In the genomic region with DNA sequence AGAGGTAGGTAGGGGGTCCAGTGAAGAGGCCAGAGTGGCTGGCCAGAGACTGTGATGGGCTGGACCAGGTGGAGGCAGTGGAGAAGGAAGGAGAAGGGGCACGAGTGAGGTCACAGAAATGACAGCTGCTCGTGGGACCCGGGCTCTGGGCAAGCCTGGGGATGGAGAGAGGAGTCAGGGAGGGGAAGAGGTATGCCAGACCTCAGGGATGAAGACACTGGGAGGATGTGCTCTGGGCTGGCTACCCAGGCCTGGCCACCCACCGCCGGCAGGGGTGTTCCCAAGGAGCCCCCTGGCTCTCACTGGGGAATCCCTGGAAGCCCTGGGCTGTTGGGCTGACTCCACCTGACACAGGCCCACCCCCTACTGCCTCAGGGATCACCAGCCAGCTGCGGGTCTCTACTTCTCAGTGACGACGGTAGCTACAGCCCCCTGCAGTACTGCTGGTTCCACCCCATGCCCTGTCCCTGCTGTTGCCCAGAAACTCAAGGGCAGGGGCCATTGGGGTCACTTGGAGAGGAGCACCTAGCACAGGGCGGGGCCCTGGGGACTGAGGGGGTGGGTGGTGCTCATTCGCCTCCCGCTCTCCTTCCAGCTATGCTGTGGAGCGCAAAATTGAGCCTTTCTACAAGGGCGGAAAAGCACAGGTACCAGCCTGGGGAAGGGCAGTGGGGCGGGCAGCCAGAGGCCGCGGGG, we compare ENCODE assay signal across 17 cellular contexts. TPM values are rescaled to one million over a fixed set of nuclear protein-coding genes. Genes with fewer than 3 reads are reported as not detected.
DNase-seq lines count a peak whose midpoint lies in the region; ATAC-seq, FAIRE-seq and TF ChIP-seq lines count a peak whose summit lies in the region.
"Had no signal": no experiment of that assay in that cellular context is flagged by ENCODE, and none has a peak within 500 bp of the region (broad histone marks: within the 10 kb centered on the region; RNA-seq: fewer than 3 reads in every experiment).

No MANE protein-coding gene starts in this region.

- H3K36me3 Mint-ChIP-seq in activated CD4-positive, alpha-beta T cell treated with anti-CD3 and anti-CD28 coated beads, Interleukin-2, amount 10 ng/mL, durations not matched to agents 7 days and 5 days (ENCODE audit: low read depth), result peaks cover 7% of the 10 kb centered on the region
- H3K36me3 Mint-ChIP-seq in astrocyte (ENCODE audit: low read depth, unreplicated experiment) (peaks cover 6% of the 10 kb centered on the region), Caco-2 (ENCODE audit: insufficient read depth, unreplicated experiment) (peaks cover 26% of the 10 kb centered on the region)

- peak overlapping the region; percentile 62 for H3K27ac Mint-ChIP-seq in activated CD4-positive, alpha-beta T cell treated with anti-CD3 and anti-CD28 coated beads, Interleukin-2, amount 10 ng/mL, durations not matched to agents 7 days and 5 days
- H3K27ac Mint-ChIP-seq in astrocyte (ENCODE audit: unreplicated experiment) (no peak overlapping the region), Caco-2 (ENCODE audit: unreplicated experiment) (no peak overlapping the region)

- H3K4me1 ChIP-seq in Karpas-422 (ENCODE audit: low read length) (peaks cover 21% of the 10 kb centered on the region), astrocyte (ENCODE audit: insufficient read depth, low read length) (peaks cover 11% of the 10 kb centered on the region), osteoblast (ENCODE audit: insufficient read depth, low read length) (peaks cover 10% of the 10 kb centered on the region), Caco-2 (no peaks in the 10 kb centered on the region)

- POLR2A ChIA-PET in activated CD4-positive, alpha-beta T cell treated with anti-CD3 and anti-CD28 coated beads, Interleukin-2, amount 10 ng/mL, durations not matched to agents 7 days and 5 days (lab: Charles Lee), result no interaction called here
- POLR2A ChIA-PET in Caco-2 (lab: Charles Lee), result no interaction called here

- peak overlapping the region; percentile 94; the same call in 1 of the 2 replicates for H3K4me3 ChIP-seq in Karpas-422 (ENCODE audit: low read length)
- no peak overlapping the region for H3K4me3 ChIP-seq in astrocyte (ENCODE audit: insufficient read depth, low read depth, low read length)
- H3K4me3 ChIP-seq in osteoblast (ENCODE audit: insufficient read depth, low read length), result no peak overlapping the region
- no peak overlapping the region for H3K4me3 ChIP-seq in Caco-2 (ENCODE audit: low read depth, low read length)

- H3K27ac ChIP-seq in Karpas-422 (ENCODE audit: low read length) (no peak overlapping the region), astrocyte (ENCODE audit: low read depth, low read length) (no peak overlapping the region), osteoblast (ENCODE audit: low read depth, low read length) (no peak overlapping the region)
- H3K27ac ChIP-seq: lower lobe of right lung, SK-N-MC, upper lobe of right lung had no signal

- no peaks in the 10 kb centered on the region for H3K27me3 Mint-ChIP-seq in activated CD4-positive, alpha-beta T cell treated with anti-CD3 and anti-CD28 coated beads, Interleukin-2, amount 10 ng/mL, durations not matched to agents 7 days and 5 days
- H3K27me3 Mint-ChIP-seq in astrocyte (ENCODE audit: low read depth, unreplicated experiment) (no peaks in the 10 kb centered on the region), Caco-2 (ENCODE audit: insufficient read depth, unreplicated experiment) (no peaks in the 10 kb centered on the region)
- H3K27me3 Mint-ChIP-seq: activated naive CD8-positive, alpha-beta T cell treated with anti-CD3 and anti-CD28 coated beads, Interleukin-2, amount 10 ng/mL, durations not matched to agents 7 days and 5 days had no signal

- peaks cover 21% of the 10 kb centered on the region for H3K4me1 Mint-ChIP-seq in activated CD4-positive, alpha-beta T cell treated with anti-CD3 and anti-CD28 coated beads, Interleukin-2, amount 10 ng/mL, durations not matched to agents 7 days and 5 days
- H3K4me1 Mint-ChIP-seq in astrocyte (ENCODE audit: low read depth, unreplicated experiment), result peaks cover 11% of the 10 kb centered on the region
- H3K4me1 Mint-ChIP-seq in Caco-2 (ENCODE audit: low read depth, unreplicated experiment), result peaks cover 9% of the 10 kb centered on the region

- H4K20me1 ChIP-seq in Karpas-422 (ENCODE audit: insufficient read depth, low read depth, low read length), result no peaks in the 10 kb centered on the region; the same call in 1 of the 2 replicates
- peaks cover 22% of the 10 kb centered on the region for H4K20me1 ChIP-seq in astrocyte (ENCODE audit: insufficient read depth, low read length)
- H4K20me1 ChIP-seq in osteoblast (ENCODE audit: insufficient read depth, low read length), result peaks cover 5% of the 10 kb centered on the region

- peak overlapping the region; percentile 48 for H3K4me3 Mint-ChIP-seq in activated CD4-positive, alpha-beta T cell treated with anti-CD3 and anti-CD28 coated beads, Interleukin-2, amount 10 ng/mL, durations not matched to agents 7 days and 5 days
- peak overlapping the region; percentile 93 for H3K4me3 Mint-ChIP-seq in astrocyte (ENCODE audit: unreplicated experiment)
- no peak overlapping the region for H3K4me3 Mint-ChIP-seq in Caco-2 (ENCODE audit: unreplicated experiment)

- no peaks in the 10 kb centered on the region for H3K27me3 ChIP-seq in Karpas-422 (ENCODE audit: low read length)
- H3K27me3 ChIP-seq in astrocyte (ENCODE audit: insufficient read depth, low read length), result no peaks in the 10 kb centered on the region
- no peaks in the 10 kb centered on the region for H3K27me3 ChIP-seq in osteoblast (ENCODE audit: insufficient read depth, low read length)
- H3K27me3 ChIP-seq in Caco-2 (replicated peaks; ENCODE audit: control insufficient read depth, insufficient read depth, low read length), result no peaks in the 10 kb centered on the region

- H3K9ac ChIP-seq in Karpas-422 (ENCODE audit: low read length) (peak overlapping the region; percentile 100), astrocyte (ENCODE audit: low read length) (no peak overlapping the region)

- no peaks in the 10 kb centered on the region for H3K9me2 ChIP-seq in Karpas-422 (replicated peaks; ENCODE audit: insufficient read depth, low read length)

- H3K79me2 ChIP-seq in Karpas-422 (ENCODE audit: low read length), result peaks cover 29% of the 10 kb centered on the region
- H3K79me2 ChIP-seq in astrocyte (ENCODE audit: insufficient read depth, low read length), result peaks cover 35% of the 10 kb centered on the region
- H3K79me2 ChIP-seq in osteoblast (ENCODE audit: insufficient read depth, low read length), result peaks cover 26% of the 10 kb centered on the region

- ATAC-seq in GM18519 (IDR thresholded peaks at IDR 0.05; ENCODE audit: low FRiP score, unreplicated experiment), result no peak
- ATAC-seq: lower lobe of right lung, upper lobe of right lung had no signal

- BruUV-seq in Caco-2 (replicated peaks; lab: Mats Ljungman, UMichigan), result no TSS peak

- intact Hi-C loops in Caco-2 (cut with micrococcal nuclease; ENCODE audit: unreplicated experiment), result no loop called here

- no peaks in the 10 kb centered on the region for H3K9me3 ChIP-seq in Karpas-422 (ENCODE audit: low read length)
- no peaks in the 10 kb centered on the region for H3K9me3 ChIP-seq in astrocyte (ENCODE audit: insufficient read depth, low read depth, low read length)
- H3K9me3 ChIP-seq in osteoblast (ENCODE audit: low read depth, low read length), result no peaks in the 10 kb centered on the region
- H3K9me3 ChIP-seq in Caco-2, result no peaks in the 10 kb centered on the region
- H3K9me3 ChIP-seq: esophagus muscularis mucosa, lower lobe of right lung, upper lobe of right lung had no signal

- no peak for DNase-seq in activated CD4-positive, alpha-beta T cell treated with anti-CD3 and anti-CD28 coated beads, Interleukin-2, amount 10 ng/mL, durations not matched to agents 7 days and 5 days
- DNase-seq in activated CD4-positive, alpha-beta T cell treated with anti-CD3 and anti-CD28 coated beads for 1 hour, result no peak
- DNase-seq in Karpas-422 (no peak), astrocyte (ENCODE audit: low read depth) (no peak), osteoblast (ENCODE audit: insufficient read length, low spot score, missing footprints) (peak; percentile 87), hepatic stellate cell (ENCODE audit: low spot score) (no peak), Caco-2 (no peak)
- DNase-seq: ACHN; activated naive CD8-positive, alpha-beta T cell treated with anti-CD3 and anti-CD28 coated beads, Interleukin-2, amount 10 ng/mL, durations not matched to agents 7 days and 5 days; IMR-90; lower lobe of right lung; NCI-H187 treated with DMSO at 0.1 percent for 48 hours; occipital lobe; upper lobe of right lung had no signal

- TF ChIP-seq CTCF in astrocyte (IDR thresholded peaks at IDR 0.05; ENCODE audit: insufficient read depth, low read depth, low read length) (no peak), osteoblast (IDR thresholded peaks at IDR 0.05; ENCODE audit: extremely low read depth, low read depth, low read length) (no peak), Caco-2 (IDR thresholded peaks at IDR 0.05; ENCODE audit: insufficient read depth in 1 of 2, low read depth in 1 of 2, low read length in 1 of 2, severe bottlenecking in 1 of 2, unreplicated experiment in 1 of 2) (no peak)

- CTCF ChIA-PET in activated CD4-positive, alpha-beta T cell treated with anti-CD3 and anti-CD28 coated beads, Interleukin-2, amount 10 ng/mL, durations not matched to agents 7 days and 5 days (lab: Charles Lee), result no interaction called here
- CTCF ChIA-PET in Caco-2 (lab: Charles Lee), result no interaction called here

- H3K4me2 ChIP-seq in Karpas-422 (ENCODE audit: low read depth, low read length, poor library complexity, severe bottlenecking) (peak overlapping the region; percentile 97), astrocyte (ENCODE audit: low read length) (no peak overlapping the region), osteoblast (ENCODE audit: insufficient read depth, low read length) (no peak overlapping the region)

- no peak for FAIRE-seq in astrocyte (lab: Jason Lieb, UNC)

- no peaks in the 10 kb centered on the region for H3K9me3 Mint-ChIP-seq in activated CD4-positive, alpha-beta T cell treated with anti-CD3 and anti-CD28 coated beads, Interleukin-2, amount 10 ng/mL, durations not matched to agents 7 days and 5 days
- no peaks in the 10 kb centered on the region for H3K9me3 Mint-ChIP-seq in astrocyte (ENCODE audit: unreplicated experiment)
- H3K9me3 Mint-ChIP-seq in Caco-2 (ENCODE audit: unreplicated experiment), result no peaks in the 10 kb centered on the region
- H3K9me3 Mint-ChIP-seq: activated naive CD8-positive, alpha-beta T cell treated with anti-CD3 and anti-CD28 coated beads, Interleukin-2, amount 10 ng/mL, durations not matched to agents 7 days and 5 days had no signal

- H3K36me3 ChIP-seq in Karpas-422 (ENCODE audit: insufficient read depth, low read length) (peaks cover 2% of the 10 kb centered on the region; the same call in 1 of the 2 replicates), astrocyte (ENCODE audit: insufficient read depth, low read length) (peaks cover 7% of the 10 kb centered on the region), osteoblast (ENCODE audit: insufficient read depth, low read length) (peaks cover 26% of the 10 kb centered on the region), Caco-2 (ENCODE audit: control insufficient read depth, insufficient read depth, low read length) (no peaks in the 10 kb centered on the region; the same call in 1 of the 2 replicates)

- H2AFZ ChIP-seq in Karpas-422 (ENCODE audit: low read length) (no peak overlapping the region), astrocyte (ENCODE audit: low read depth, low read length) (no peak overlapping the region), osteoblast (ENCODE audit: low read length) (no peak overlapping the region)

RNA-seq across cellular contexts. Expression of a gene that starts 1.8 kb away (rescaled TPM):
- total RNA-seq in activated CD4-positive, alpha-beta T cell treated with anti-CD3 and anti-CD28 coated beads, Interleukin-2, amount 10 ng/mL, durations not matched to agents 7 days and 5 days, result 10 to 100 TPM; 26.1 to 27.0 TPM
- 25.4 and 48.6 TPM in 2 replicates for total RNA-seq in Karpas-422 (2014; rRNA removed; shearing (Covaris generic); ENCODE audit: low replicate concordance)
- 24.4 and 28.5 TPM in 2 replicates for total RNA-seq in astrocyte
- total RNA-seq in osteoblast, result 22.4 and 26.1 TPM in 2 replicates
- total RNA-seq in Caco-2 (2022), result 34.7 and 36.6 TPM in 2 replicates

RNA-seq across cellular contexts. Expression of a gene that starts 7.0 kb away (rescaled TPM):
- total RNA-seq in activated CD4-positive, alpha-beta T cell treated with anti-CD3 and anti-CD28 coated beads, Interleukin-2, amount 10 ng/mL, durations not matched to agents 7 days and 5 days, result not detected
- not detected in 2 replicates for total RNA-seq in Karpas-422 (2014; rRNA removed; shearing (Covaris generic); ENCODE audit: low replicate concordance)
- total RNA-seq in astrocyte (not detected in 2 replicates), osteoblast (0.36 TPM in 1 of 2 replicates, not detected in the other), Caco-2 (2022) (not detected in 2 replicates)
- total RNA-seq: activated naive CD8-positive, alpha-beta T cell treated with anti-CD3 and anti-CD28 coated beads, Interleukin-2, amount 10 ng/mL, durations not matched to agents 7 days and 5 days; esophagus muscularis mucosa; IMR-90; lower lobe of right lung; occipital lobe; upper lobe of right lung had no signal

RNA-seq across cellular contexts. Expression of a gene that starts 7.7 kb away (rescaled TPM):
- total RNA-seq in activated CD4-positive, alpha-beta T cell treated with anti-CD3 and anti-CD28 coated beads, Interleukin-2, amount 10 ng/mL, durations not matched to agents 7 days and 5 days, result under 1 TPM; 0.87 to 0.89 TPM
- not detected in 2 replicates for total RNA-seq in Karpas-422 (2014; rRNA removed; shearing (Covaris generic); ENCODE audit: low replicate concordance)
- 0.89 TPM in 1 of 2 replicates, not detected in the other for total RNA-seq in astrocyte
- total RNA-seq in osteoblast, result under 0.01 and 0.29 TPM in 2 replicates
- total RNA-seq in Caco-2 (2022), result 0.35 and 1.1 TPM in 2 replicates
- total RNA-seq: IMR-90 had no signal

RNA-seq across cellular contexts. Expression of a gene that starts 9.0 kb away (rescaled TPM):
- 1,000 to 10,000 TPM; 2,564 to 2,882 TPM for total RNA-seq in activated CD4-positive, alpha-beta T cell treated with anti-CD3 and anti-CD28 coated beads, Interleukin-2, amount 10 ng/mL, durations not matched to agents 7 days and 5 days
- 3,837 and 4,799 TPM in 2 replicates for total RNA-seq in Karpas-422 (2014; rRNA removed; shearing (Covaris generic); ENCODE audit: low replicate concordance)
- total RNA-seq in astrocyte (2,350 and 2,534 TPM in 2 replicates), osteoblast (1,815 and 2,359 TPM in 2 replicates), Caco-2 (2022) (2,961 and 3,006 TPM in 2 replicates)

RNA-seq across cellular contexts. Expression of a gene that starts 10.4 kb away (rescaled TPM):
- total RNA-seq in activated CD4-positive, alpha-beta T cell treated with anti-CD3 and anti-CD28 coated beads, Interleukin-2, amount 10 ng/mL, durations not matched to agents 7 days and 5 days, result 10 to 100 TPM; 23.8 to 25.2 TPM
- 17.0 and 43.8 TPM in 2 replicates for total RNA-seq in Karpas-422 (2014; rRNA removed; shearing (Covaris generic); ENCODE audit: low replicate concordance)
- 30.4 and 32.1 TPM in 2 replicates for total RNA-seq in astrocyte
- total RNA-seq in osteoblast, result 8.7 and 12.1 TPM in 2 replicates
- 57.3 and 57.4 TPM in 2 replicates for total RNA-seq in Caco-2 (2022)
